In the genomic region with DNA sequence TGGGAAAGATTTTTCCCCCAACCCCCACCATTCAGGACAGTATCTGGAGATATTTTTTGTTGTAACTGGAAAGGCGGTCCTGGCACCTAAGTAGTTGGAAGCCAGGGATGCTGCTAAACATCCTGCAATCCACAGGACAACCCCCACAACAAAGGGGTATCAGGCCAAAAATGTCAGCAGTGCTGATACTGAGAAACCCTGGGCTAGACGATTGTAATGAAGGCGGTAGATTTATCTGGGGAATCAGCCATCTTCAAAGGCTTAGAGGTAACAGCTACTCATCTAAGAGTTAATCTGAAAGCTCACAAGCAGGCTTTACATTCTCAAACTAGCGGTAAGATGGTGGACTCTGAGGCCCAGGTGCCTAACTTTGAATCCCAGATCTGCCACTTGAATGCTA, we compare ENCODE assay signal across 32 cellular contexts. TPM values are rescaled to one million over a fixed set of nuclear protein-coding genes. Genes with fewer than 3 reads are reported as not detected.
"Had no signal": no experiment of that assay in that cellular context is flagged by ENCODE, and none has a peak within 500 bp of the region (broad histone marks: within the 10 kb centered on the region; RNA-seq: fewer than 3 reads in every experiment).

No MANE protein-coding gene starts in this region.

- H3K36me3 ChIP-seq: stomach, suprapubic skin, thoracic aorta, thyroid gland, tibial artery, tibial nerve, transverse colon, upper lobe of left lung, upper lobe of right lung, uterus, vagina had no signal

- H3K9me3 ChIP-seq: stomach, suprapubic skin, testis, thoracic aorta, thyroid gland, tibial artery, tibial nerve, transverse colon, upper lobe of left lung, upper lobe of right lung, uterus, vagina had no signal

- H3K27me3 ChIP-seq: stomach, suprapubic skin, testis, thyroid gland, tibial artery, tibial nerve, transverse colon, upper lobe of left lung, upper lobe of right lung, uterus, vagina had no signal

- H3K27ac ChIP-seq: suprapubic skin, testis, thoracic aorta, thyroid gland, tibial artery, tibial nerve, transverse colon, upper lobe of left lung, upper lobe of right lung, uterus, vagina had no signal

- H3K9me3 Mint-ChIP-seq: stimulated activated effector memory CD8-positive, alpha-beta T cell treated with anti-CD3 and anti-CD28 coated beads, Interleukin-12 subunit alpha, Interleukin-12 subunit beta, amount 100 ng/mL, for 72 hours; stimulated activated memory B cell treated with anti-CD40 and anti-IgM and Interleukin-4, amounts not matched to agents 10 μg/mL and 1 μg/mL and 100 μg/mL, for 72 hours; stimulated activated naive CD8-positive, alpha-beta T cell treated with anti-CD3 and anti-CD28 coated beads, Interleukin-15, Interleukin-2, amounts not matched to agents 100 ng/mL and 50 ng/mL, for 24 hours; type B pancreatic cell had no signal

- H3K4me3 ChIP-seq: stomach, suprapubic skin, testis, thoracic aorta, thyroid gland, tibial artery, tibial nerve, transverse colon, upper lobe of left lung, upper lobe of right lung, uterus, vagina had no signal

- DNase-seq: stimulated activated CD4-positive, alpha-beta T cell treated with anti-CD3 and anti-CD28 coated beads, Interleukin-2, amount 100 ng/mL, for 48 hours; stimulated activated CD4-positive, alpha-beta T cell treated with anti-CD3 and anti-CD28 coated beads, Interleukin-4, amount 100 ng/mL, for 1 hour; stimulated activated CD4-positive, alpha-beta T cell treated with anti-CD3 and anti-CD28 coated beads, Interleukin-4, amount 100 ng/mL, for 24 hours; stimulated activated CD4-positive, alpha-beta T cell treated with anti-CD3 and anti-CD28 coated beads, Interleukin-4, amount 100 ng/mL, for 4 hours; stimulated activated CD8-positive, alpha-beta memory T cell treated with anti-CD3 and anti-CD28 coated beads, Interleukin-4, amount 100 ng/mL, for 48 hours; stimulated activated naive B cell treated with anti-CD40 and anti-IgM and Interleukin-4, amounts not matched to agents 10 μg/mL and 1 μg/mL and 100 μg/mL, for 72 hours; stimulated activated naive CD4-positive, alpha-beta T cell; stimulated activated naive CD4-positive, alpha-beta T cell treated with Interleukin-2 at 50 U/mL for 16 hours; stimulated activated naive CD8-positive, alpha-beta T cell treated with anti-CD3 and anti-CD28 coated beads, Interleukin-15, amount 100 ng/mL, for 72 hours; stimulated activated naive CD8-positive, alpha-beta T cell treated with anti-CD3 and anti-CD28 coated beads, Interleukin-15, Interleukin-2, amounts not matched to agents 100 U/mL and 50 U/mL, for 24 hours; stomach; substantia nigra; testis; thyroid gland; tibial artery; transverse colon; trophoblast cell; upper lobe of left lung; upper lobe of right lung; uterus had no signal

- H3K4me1 ChIP-seq: suprapubic skin, testis, thyroid gland, tibial artery, tibial nerve, transverse colon, upper lobe of left lung, upper lobe of right lung, uterus, vagina had no signal

- H3K4me3 Mint-ChIP-seq: stimulated activated effector memory CD8-positive, alpha-beta T cell treated with anti-CD3 and anti-CD28 coated beads, Interleukin-12 subunit alpha, Interleukin-12 subunit beta, amount 100 ng/mL, for 72 hours; stimulated activated memory B cell treated with anti-CD40 and anti-IgM and Interleukin-4, amounts not matched to agents 10 μg/mL and 1 μg/mL and 100 μg/mL, for 72 hours; stimulated activated naive B cell treated with anti-CD40 and anti-IgM and Interleukin-4, amounts not matched to agents 10 μg/mL and 1 μg/mL and 100 μg/mL, for 72 hours; stimulated activated naive CD8-positive, alpha-beta T cell treated with anti-CD3 and anti-CD28 coated beads, Interleukin-15, amount 100 ng/mL, for 72 hours; stimulated activated naive CD8-positive, alpha-beta T cell treated with anti-CD3 and anti-CD28 coated beads, Interleukin-15, Interleukin-2, amounts not matched to agents 100 ng/mL and 50 ng/mL, for 24 hours; type B pancreatic cell had no signal

- H3K4me1 Mint-ChIP-seq: stimulated activated effector memory CD8-positive, alpha-beta T cell treated with anti-CD3 and anti-CD28 coated beads, Interleukin-12 subunit alpha, Interleukin-12 subunit beta, amount 100 ng/mL, for 72 hours; stimulated activated naive CD8-positive, alpha-beta T cell treated with anti-CD3 and anti-CD28 coated beads, Interleukin-15, amount 100 ng/mL, for 72 hours had no signal

- ATAC-seq: stimulated activated effector memory CD8-positive, alpha-beta T cell treated with anti-CD3 and anti-CD28 coated beads, Interleukin-12 subunit alpha, Interleukin-12 subunit beta, amount 100 ng/mL, for 72 hours; stimulated activated memory B cell treated with anti-CD40 and anti-IgM and Interleukin-4, amounts not matched to agents 10 μg/mL and 1 μg/mL and 100 μg/mL, for 72 hours; stimulated activated naive B cell treated with anti-CD40 and anti-IgM and Interleukin-4, amounts not matched to agents 10 μg/mL and 1 μg/mL and 100 μg/mL, for 72 hours; stimulated activated naive CD8-positive, alpha-beta T cell treated with anti-CD3 and anti-CD28 coated beads, Interleukin-15, amount 100 ng/mL, for 72 hours; stimulated activated naive CD8-positive, alpha-beta T cell treated with anti-CD3 and anti-CD28 coated beads, Interleukin-15, Interleukin-2, amounts not matched to agents 100 U/mL and 50 U/mL, for 24 hours; upper lobe of right lung had no signal

- H3K27ac Mint-ChIP-seq: stimulated activated effector memory CD8-positive, alpha-beta T cell treated with anti-CD3 and anti-CD28 coated beads, Interleukin-12 subunit alpha, Interleukin-12 subunit beta, amount 100 ng/mL, for 72 hours; stimulated activated memory B cell treated with anti-CD40 and anti-IgM and Interleukin-4, amounts not matched to agents 10 μg/mL and 1 μg/mL and 100 μg/mL, for 72 hours; stimulated activated naive B cell treated with anti-CD40 and anti-IgM and Interleukin-4, amounts not matched to agents 10 μg/mL and 1 μg/mL and 100 μg/mL, for 72 hours; stimulated activated naive CD8-positive, alpha-beta T cell treated with anti-CD3 and anti-CD28 coated beads, Interleukin-15, amount 100 ng/mL, for 72 hours; stimulated activated naive CD8-positive, alpha-beta T cell treated with anti-CD3 and anti-CD28 coated beads, Interleukin-15, Interleukin-2, amounts not matched to agents 100 ng/mL and 50 ng/mL, for 24 hours; type B pancreatic cell had no signal

- H3K36me3 Mint-ChIP-seq: stimulated activated effector memory CD8-positive, alpha-beta T cell treated with anti-CD3 and anti-CD28 coated beads, Interleukin-12 subunit alpha, Interleukin-12 subunit beta, amount 100 ng/mL, for 72 hours; stimulated activated memory B cell treated with anti-CD40 and anti-IgM and Interleukin-4, amounts not matched to agents 10 μg/mL and 1 μg/mL and 100 μg/mL, for 72 hours; stimulated activated naive B cell treated with anti-CD40 and anti-IgM and Interleukin-4, amounts not matched to agents 10 μg/mL and 1 μg/mL and 100 μg/mL, for 72 hours; type B pancreatic cell had no signal

RNA-seq across cellular contexts. Expression of gene NMUR2, which starts 59.0 kb away (rescaled TPM):
- total RNA-seq: subcutaneous adipose tissue, suprapubic skin, temporal lobe, thoracic aorta, tibial nerve, transverse colon, ureter, urinary bladder, uterus, vagina had no signal
- polyA plus RNA-seq: stomach, urinary bladder had no signal
